Comparison of ENCODE assay signal across 17 cellular contexts in the genomic region with DNA sequence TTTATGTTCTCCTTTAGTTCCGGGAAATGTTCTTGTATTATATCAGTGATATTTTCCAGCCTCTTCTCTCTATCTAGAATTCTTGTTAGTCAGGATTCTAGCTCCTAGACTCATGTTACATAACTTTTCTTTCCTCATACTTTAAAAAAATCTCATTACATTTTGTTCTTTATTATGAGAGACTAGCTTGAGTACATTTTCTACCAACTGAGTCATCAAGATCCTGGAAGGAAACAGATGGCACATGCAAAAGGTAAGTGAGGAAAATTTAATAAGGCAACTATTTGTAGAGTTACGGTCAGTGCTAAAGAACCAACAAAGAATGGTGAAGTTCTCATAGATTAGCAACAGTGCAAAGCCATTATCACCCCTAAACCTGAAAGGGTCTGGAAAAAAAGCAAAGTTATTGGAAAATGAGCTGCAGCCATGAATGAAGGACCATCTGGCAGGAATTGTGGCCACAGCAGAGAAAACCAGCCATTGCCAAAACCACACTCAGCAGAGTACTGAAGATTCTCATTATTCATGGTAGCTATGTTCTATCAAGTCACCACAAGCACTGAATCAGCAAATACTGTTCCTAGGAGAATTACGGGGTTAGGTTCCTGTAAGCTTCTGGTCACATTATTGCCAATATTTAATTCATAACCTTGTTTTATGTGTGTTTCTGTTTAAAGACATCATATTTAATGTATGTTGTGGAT.
DNase-seq lines count a peak whose midpoint lies in the region; ATAC-seq and TF ChIP-seq lines count a peak whose summit lies in the region.
"Had no signal": no experiment of that assay in that cellular context is flagged by ENCODE, and none has a peak within 500 bp of the region (broad histone marks: within the 10 kb centered on the region; RNA-seq: fewer than 3 reads in every experiment).

No MANE protein-coding gene starts in this region.

- POLR2A ChIA-PET in RWPE1 (lab: Yijun Ruan, JAX; ENCODE audit: low non-redundant PET): no interaction called here

- H3K36me3 ChIP-seq in left lung (no peaks in the 10 kb centered on the region), Peyer's patch (no peaks in the 10 kb centered on the region)
- H3K36me3 ChIP-seq: BLaER1 had no signal

- no peak overlapping the region for H3K27ac ChIP-seq in RWPE1
- no peak overlapping the region for H3K27ac ChIP-seq in left lung
- H3K27ac ChIP-seq in Peyer's patch: no peak overlapping the region
- H3K27ac ChIP-seq: 22Rv1, BLaER1 had no signal

- H3K27me3 ChIP-seq in left lung: peaks cover 0 to 12% of the 10 kb centered on the region in 2 donors
- H3K27me3 ChIP-seq in Peyer's patch: no peaks in the 10 kb centered on the region
- H3K27me3 ChIP-seq: BLaER1 had no signal

- DNase-seq in NCI-H2171 treated with DMSO at 0.1 percent for 48 hours (lab: John Stamatoyannopoulos, UW): peak; percentile 13
- DNase-seq in NCI-H2171 (lab: John Stamatoyannopoulos, UW): no peak
- DNase-seq in RWPE1 (ENCODE audit: low spot score): peak; percentile 13
- DNase-seq in choroid plexus epithelial cell (ENCODE audit: low read depth): peak; percentile 15
- DNase-seq in left lung: no peak
- DNase-seq in SW 1271 (lab: John Stamatoyannopoulos, UW): no peak
- no peak for DNase-seq in Peyer's patch
- DNase-seq: DMS153, H9, IMR-90, NCI-H146, NCI-H2107, NCI-H748 treated with DMSO at 0.1 percent for 48 hours, SHP77 treated with DMSO at 0.1 percent for 48 hours had no signal

- TF ChIP-seq CTCF in RWPE1 (conservative IDR thresholded peaks at IDR 0.05; ENCODE audit: low read depth) (no peak), choroid plexus epithelial cell (conservative IDR thresholded peaks at IDR 0.05; ENCODE audit: low read depth, low read length) (no peak), left lung (IDR thresholded peaks at IDR 0.05) (no peak), Peyer's patch (IDR thresholded peaks at IDR 0.05) (no peak)

- intact Hi-C loops in left lung (cut with DNase I): no loop called here

- H3K9me3 ChIP-seq in left lung (no peaks in the 10 kb centered on the region), Peyer's patch (no peaks in the 10 kb centered on the region)

- ATAC-seq in left lung: peak; percentile 52
- ATAC-seq in HG03039 (IDR thresholded peaks at IDR 0.05; ENCODE audit: unreplicated experiment): no peak

- TF ChIP-seq POLR2A in Peyer's patch (IDR thresholded peaks at IDR 0.05): no peak

- CTCF ChIA-PET in RWPE1 (lab: Yijun Ruan, JAX): no interaction called here

- no peak overlapping the region for H3K4me3 ChIP-seq in choroid plexus epithelial cell (ENCODE audit: low read depth, low read length)
- no peak overlapping the region for H3K4me3 ChIP-seq in left lung
- no peak overlapping the region for H3K4me3 ChIP-seq in Peyer's patch
- H3K4me3 ChIP-seq: BLaER1 had no signal

- H3K4me1 ChIP-seq in left lung: no peaks in the 10 kb centered on the region
- H3K4me1 ChIP-seq in Peyer's patch: no peaks in the 10 kb centered on the region

Comparison
In these comparisons a context has a peak if more than half of its experiments do, and no peak if none do; other contexts are left out.
1. DNase-seq: peak in NCI-H2171 treated with DMSO at 0.1 percent for 48 hours (single experiment), RWPE1 (single experiment) and choroid plexus epithelial cell (single experiment); none in NCI-H2171 (single experiment), left lung (0 of 2), SW 1271 (0 of 2) and Peyer's patch (0 of 3).